Comparison of ENCODE assay signal across 22 cellular contexts in the genomic region with DNA sequence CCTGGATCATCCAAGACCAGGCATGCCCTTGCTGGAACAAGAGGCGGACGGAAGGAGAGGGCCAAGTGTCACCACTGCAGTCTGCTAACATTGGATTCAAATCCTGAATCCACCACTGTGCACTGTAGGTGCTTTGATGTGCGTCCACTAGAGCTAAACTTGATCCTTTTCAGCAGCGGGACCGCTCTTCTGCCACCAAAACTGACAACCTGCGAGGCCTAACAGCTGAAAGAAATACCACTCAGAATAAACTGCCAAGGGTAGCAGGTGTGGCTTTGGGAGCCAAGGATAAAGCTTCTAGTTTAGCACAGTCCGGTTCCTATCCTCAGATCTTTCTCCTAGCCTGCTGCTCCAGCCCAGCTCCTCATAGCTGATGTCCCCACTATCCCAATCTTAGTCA.
DNase-seq lines count a peak whose midpoint lies in the region; ATAC-seq and TF ChIP-seq lines count a peak whose summit lies in the region.
"Had no signal": no experiment of that assay in that cellular context is flagged by ENCODE, and none has a peak within 500 bp of the region (broad histone marks: within the 10 kb centered on the region; RNA-seq: fewer than 3 reads in every experiment).

No MANE protein-coding gene starts in this region.

- 98% methylated on average over 6 of the region's 7 CpGs for WGBS in mesenchymal stem cell

- H3K18ac ChIP-seq in mesenchymal stem cell (ENCODE audit: low read depth in 1 of 2, low read length in 2 of 2), result no peak overlapping the region

- H2BK15ac ChIP-seq in mesenchymal stem cell (ENCODE audit: low read depth, poor library complexity, severe bottlenecking), result no peak overlapping the region

- no peak for ATAC-seq in natural killer cell treated with Interleukin-12 subunit alpha and Interleukin-12 subunit beta and Interleukin-15 and Interleukin-18, amount 100 ng/mL, for 72 hours
- no peak for ATAC-seq in natural killer cell
- ATAC-seq: HepG2 had no signal

- no peaks in the 10 kb centered on the region for H3K27me3 Mint-ChIP-seq in T-helper 1 cell treated with Interleukin-12 subunit alpha and Interleukin-12 subunit beta and Interleukin-4 antibody, amounts not matched to agents 30 μg/mL and 1 μg/mL, for 36 hours (ENCODE audit: low read depth)
- no peaks in the 10 kb centered on the region for H3K27me3 Mint-ChIP-seq in natural killer cell treated with Interleukin-12 subunit alpha and Interleukin-12 subunit beta and Interleukin-15 and Interleukin-18, amount 100 ng/mL, for 72 hours
- H3K27me3 Mint-ChIP-seq in natural killer cell (ENCODE audit: low read depth in 2 of 2) (no peaks in the 10 kb centered on the region), progenitor cell of endocrine pancreas (no peaks in the 10 kb centered on the region)

- H4K91ac ChIP-seq in mesenchymal stem cell (ENCODE audit: low read length), result peak overlapping the region; percentile 43

- no peak overlapping the region for H3K4ac ChIP-seq in mesenchymal stem cell (ENCODE audit: low read depth in 1 of 2, low read length in 2 of 2)

- no peak overlapping the region for H2BK5ac ChIP-seq in mesenchymal stem cell (ENCODE audit: low read depth, low read length, poor library complexity, severe bottlenecking)

- H3K36me3 ChIP-seq in mesenchymal stem cell (ENCODE audit: control insufficient read depth in 1 of 2, insufficient read depth in 2 of 2, low read depth in 1 of 2, low read length in 2 of 2), result peaks cover 8 to 59% of the 10 kb centered on the region in 2 experiments
- H3K36me3 ChIP-seq: Peyer's patch had no signal

- H3K4me3 Mint-ChIP-seq in T-helper 1 cell treated with Interleukin-12 subunit alpha and Interleukin-12 subunit beta and Interleukin-4 antibody, amounts not matched to agents 30 μg/mL and 1 μg/mL, for 36 hours, result no peak overlapping the region
- H3K4me3 Mint-ChIP-seq in natural killer cell treated with Interleukin-12 subunit alpha and Interleukin-12 subunit beta and Interleukin-15 and Interleukin-18, amount 100 ng/mL, for 72 hours, result peak overlapping the region; percentile 79
- no peak overlapping the region for H3K4me3 Mint-ChIP-seq in natural killer cell
- no peak overlapping the region for H3K4me3 Mint-ChIP-seq in progenitor cell of endocrine pancreas (ENCODE audit: low read depth)

- no peak overlapping the region for H3K4me3 ChIP-seq in mesenchymal stem cell (ENCODE audit: insufficient read depth in 1 of 2, low read depth in 1 of 2, low read length in 2 of 2)
- H3K4me3 ChIP-seq: Peyer's patch had no signal

- H3K27me3 ChIP-seq in mesenchymal stem cell (ENCODE audit: control insufficient read depth in 1 of 2, insufficient read depth in 1 of 2, low read length in 2 of 2), result no peaks in the 10 kb centered on the region
- H3K27me3 ChIP-seq: Peyer's patch had no signal

- no peak overlapping the region for H3K23ac ChIP-seq in mesenchymal stem cell (ENCODE audit: low read length in 2 of 2)

- no peaks in the 10 kb centered on the region for H3K9me3 ChIP-seq in mesenchymal stem cell (ENCODE audit: control insufficient read depth, low read length)
- H3K9me3 ChIP-seq: Peyer's patch had no signal

- H3K9me3 Mint-ChIP-seq in T-helper 1 cell treated with Interleukin-12 subunit alpha and Interleukin-12 subunit beta and Interleukin-4 antibody, amounts not matched to agents 30 μg/mL and 1 μg/mL, for 36 hours, result no peaks in the 10 kb centered on the region
- no peaks in the 10 kb centered on the region for H3K9me3 Mint-ChIP-seq in natural killer cell treated with Interleukin-12 subunit alpha and Interleukin-12 subunit beta and Interleukin-15 and Interleukin-18, amount 100 ng/mL, for 72 hours
- H3K9me3 Mint-ChIP-seq in natural killer cell, result no peaks in the 10 kb centered on the region
- no peaks in the 10 kb centered on the region for H3K9me3 Mint-ChIP-seq in progenitor cell of endocrine pancreas (ENCODE audit: low read depth)

- no peak overlapping the region for H2AK5ac ChIP-seq in mesenchymal stem cell (ENCODE audit: low read length, severe bottlenecking)

- no peak overlapping the region for H2AFZ ChIP-seq in mesenchymal stem cell (ENCODE audit: low read depth, low read length)

- peak overlapping the region; percentile 71 for H3K27ac Mint-ChIP-seq in T-helper 1 cell treated with Interleukin-12 subunit alpha and Interleukin-12 subunit beta and Interleukin-4 antibody, amounts not matched to agents 30 μg/mL and 1 μg/mL, for 36 hours
- peak overlapping the region; percentile 88 to 89 for H3K27ac Mint-ChIP-seq in natural killer cell treated with Interleukin-12 subunit alpha and Interleukin-12 subunit beta and Interleukin-15 and Interleukin-18, amount 100 ng/mL, for 72 hours
- H3K27ac Mint-ChIP-seq in natural killer cell (no peak overlapping the region), progenitor cell of endocrine pancreas (no peak overlapping the region)

- intact Hi-C loops in natural killer cell (cut with micrococcal nuclease), result loop anchor here (5.0 kb wide), 1 partner anchor 44 kb away; no protein-coding TSS in a partner anchor

- H3K4me2 ChIP-seq in mesenchymal stem cell (ENCODE audit: low read length, poor library complexity, severe bottlenecking), result no peak overlapping the region

- no peak overlapping the region for H2BK120ac ChIP-seq in mesenchymal stem cell (ENCODE audit: low read depth, low read length)

- H3K27ac ChIP-seq in mesenchymal stem cell (ENCODE audit: low read length, poor library complexity, severe bottlenecking) (no peak overlapping the region), caudate nucleus (ENCODE audit: low read depth, low read length) (no peak overlapping the region)
- H3K27ac ChIP-seq: 22Rv1, C4-2B had no signal

- TF ChIP-seq CTCF in natural killer cell (IDR thresholded peaks at IDR 0.05) (no peak), progenitor cell of endocrine pancreas (IDR thresholded peaks at IDR 0.05; ENCODE audit: unreplicated experiment) (no peak)

- no peak overlapping the region for H2BK12ac ChIP-seq in mesenchymal stem cell (ENCODE audit: low read length in 2 of 2)

- peaks cover 9% of the 10 kb centered on the region for H3K79me1 ChIP-seq in mesenchymal stem cell (replicated peaks; ENCODE audit: low read length, poor library complexity, severe bottlenecking)

- H3K14ac ChIP-seq in mesenchymal stem cell (ENCODE audit: low read length in 2 of 2), result no peak overlapping the region

- H3K4me1 ChIP-seq in mesenchymal stem cell (ENCODE audit: control insufficient read depth, insufficient read depth, low read depth, low read length), result peaks cover 2% of the 10 kb centered on the region

- DNase-seq in T-helper 1 cell (no peak), natural killer cell (no peak), mesenchymal stem cell (no peak), caudate nucleus (lab: John Stamatoyannopoulos, UW) (no peak), progenitor cell of endocrine pancreas (ENCODE audit: low spot score, unreplicated experiment) (no peak), iPS-NIHi7 (ENCODE audit: extremely low spot score) (no peak)
- DNase-seq in natural killer cell treated with Interleukin-12 subunit alpha and Interleukin-12 subunit beta and Interleukin-15 and Interleukin-18, amount 100 ng/mL, for 72 hours (ENCODE audit: low spot score), result no peak
- DNase-seq: AML-193; COR-L47; DMS 273 treated with DMSO at 0.1 percent for 48 hours; DND-41; KG1; NCI-H1105 treated with DMSO at 0.1 percent for 48 hours; NCI-H1694; NCI-H2081 treated with DMSO at 0.1 percent for 48 hours; NCI-H748 treated with DMSO at 0.1 percent for 48 hours; NK-92 treated with Interleukin-12 subunit alpha and Interleukin-12 subunit beta, amount 100 ng/mL, for 24 hours; Peyer's patch had no signal

- H4K8ac ChIP-seq in mesenchymal stem cell (ENCODE audit: low read length), result peak overlapping the region; percentile 37

- H3K4me1 Mint-ChIP-seq in T-helper 1 cell treated with Interleukin-12 subunit alpha and Interleukin-12 subunit beta and Interleukin-4 antibody, amounts not matched to agents 30 μg/mL and 1 μg/mL, for 36 hours (ENCODE audit: low read depth), result peaks cover 69% of the 10 kb centered on the region
- H3K4me1 Mint-ChIP-seq in natural killer cell treated with Interleukin-12 subunit alpha and Interleukin-12 subunit beta and Interleukin-15 and Interleukin-18, amount 100 ng/mL, for 72 hours (ENCODE audit: low read depth in 2 of 2), result peaks cover 68% of the 10 kb centered on the region in 2 donors
- peaks cover 43 to 49% of the 10 kb centered on the region in 2 donors for H3K4me1 Mint-ChIP-seq in natural killer cell
- H3K4me1 Mint-ChIP-seq in progenitor cell of endocrine pancreas (ENCODE audit: low read depth), result peaks cover 8% of the 10 kb centered on the region

- H3K36me3 Mint-ChIP-seq in T-helper 1 cell treated with Interleukin-12 subunit alpha and Interleukin-12 subunit beta and Interleukin-4 antibody, amounts not matched to agents 30 μg/mL and 1 μg/mL, for 36 hours (ENCODE audit: low read depth), result peaks cover 34% of the 10 kb centered on the region
- H3K36me3 Mint-ChIP-seq in natural killer cell treated with Interleukin-12 subunit alpha and Interleukin-12 subunit beta and Interleukin-15 and Interleukin-18, amount 100 ng/mL, for 72 hours, result peaks cover 12% of the 10 kb centered on the region
- no peaks in the 10 kb centered on the region for H3K36me3 Mint-ChIP-seq in natural killer cell
- peaks cover 12% of the 10 kb centered on the region for H3K36me3 Mint-ChIP-seq in progenitor cell of endocrine pancreas (ENCODE audit: insufficient read depth)

- no peak overlapping the region for H3K9ac ChIP-seq in mesenchymal stem cell (ENCODE audit: low read length)

Comparison
In these comparisons a context has a peak if more than half of its experiments do, and no peak if none do; other contexts are left out.
1. H3K27ac Mint-ChIP-seq: peak in T-helper 1 cell treated with Interleukin-12 subunit alpha and Interleukin-12 subunit beta and Interleukin-4 antibody, amounts not matched to agents 30 μg/mL and 1 μg/mL, for 36 hours (single experiment) and natural killer cell treated with Interleukin-12 subunit alpha and Interleukin-12 subunit beta and Interleukin-15 and Interleukin-18, amount 100 ng/mL, for 72 hours (2 of 2); none in natural killer cell (0 of 2) and progenitor cell of endocrine pancreas (single experiment).